ENCODE assay signal across 18 cellular contexts in the genomic region with DNA sequence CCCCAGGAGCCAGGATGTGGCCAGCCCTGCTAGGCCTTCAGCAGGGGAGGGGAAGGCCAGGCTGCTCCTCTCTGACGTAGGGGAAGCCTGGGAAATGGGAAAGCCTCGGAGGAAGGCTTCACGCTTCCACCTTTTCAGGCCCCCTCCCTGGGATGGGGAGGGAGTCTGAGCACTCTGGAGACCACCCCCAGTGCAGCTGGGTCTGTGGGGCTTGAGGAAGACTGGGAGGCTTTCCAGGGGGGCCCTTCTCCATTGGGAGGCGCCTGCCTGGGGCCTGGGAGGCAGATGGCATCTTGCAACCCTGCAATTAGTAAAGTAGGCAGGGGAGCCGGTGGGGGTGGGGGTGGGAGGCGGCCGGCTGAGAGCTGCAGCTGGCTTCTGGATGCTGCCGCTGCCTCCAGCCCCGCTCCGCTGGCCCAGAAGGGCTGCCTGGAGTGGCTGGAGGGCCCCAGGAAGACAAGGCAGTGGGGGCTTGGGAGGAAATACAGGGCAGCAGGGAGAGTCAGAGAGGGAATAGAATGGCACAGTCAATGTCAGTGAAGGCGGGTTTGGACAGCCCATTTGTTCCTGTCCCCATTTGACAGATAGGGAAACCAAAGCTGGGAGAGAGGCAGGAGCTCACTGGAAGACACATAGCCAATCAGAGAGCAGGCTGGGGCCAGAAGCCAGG. TPM values are rescaled to one million over a fixed set of nuclear protein-coding genes. Genes with fewer than 3 reads are reported as not detected.
A peak's percentile ranks its signal among the peaks of the same experiment; 100 is the strongest.
DNase-seq lines count a peak whose midpoint lies in the region; ATAC-seq and TF ChIP-seq lines count a peak whose summit lies in the region.
"Had no signal": no experiment of that assay in that cellular context is flagged by ENCODE, and none has a peak within 500 bp of the region (broad histone marks: within the 10 kb centered on the region; RNA-seq: fewer than 3 reads in every experiment).

No MANE protein-coding gene starts in this region.

- no peak for ATAC-seq in GM18867 (IDR thresholded peaks at IDR 0.05; ENCODE audit: unreplicated experiment)

- peaks cover 3% of the 10 kb centered on the region for H3K27me3 Mint-ChIP-seq in endothelial cell (ENCODE audit: unreplicated experiment)

- peaks cover 39% of the 10 kb centered on the region for H3K4me1 Mint-ChIP-seq in endothelial cell (ENCODE audit: unreplicated experiment)

- H3K4me3 ChIP-seq in sigmoid colon (no peak overlapping the region), ovary (no peak overlapping the region)
- H3K4me3 ChIP-seq: coronary artery, tibial artery had no signal

- H3K9me3 ChIP-seq in sigmoid colon (no peaks in the 10 kb centered on the region), ovary (no peaks in the 10 kb centered on the region)
- H3K9me3 ChIP-seq: tibial artery had no signal

- DNase-seq in NCI-H82 (lab: John Stamatoyannopoulos, UW) (peak; percentile 60), NCI-H82 treated with DMSO at 0.1 percent for 48 hours (lab: John Stamatoyannopoulos, UW; ENCODE audit: unreplicated experiment) (no peak), NCI-H2171 (lab: John Stamatoyannopoulos, UW) (peak; percentile 75), endothelial cell (ENCODE audit: low spot score) (no peak), sigmoid colon (peak; percentile 41), dermis blood vessel endothelial cell (no peak), ovary (no peak)
- DNase-seq: activated gamma-delta T cell treated with Interleukin-2 at 50 U/mL for 16 hours, aorta, erythroblast, KG1, NCI-H1092, occipital lobe, small intestine, tibial artery had no signal

- H3K36me3 ChIP-seq in sigmoid colon = peaks cover 0 to 6% (median 0%) of the 10 kb centered on the region in 4 donors
- H3K36me3 ChIP-seq in ovary = no peaks in the 10 kb centered on the region

- no peak for TF ChIP-seq POLR2A in sigmoid colon (IDR thresholded peaks at IDR 0.05)
- no peak for TF ChIP-seq POLR2A in ovary (IDR thresholded peaks at IDR 0.05)

- no peaks in the 10 kb centered on the region for H3K36me3 Mint-ChIP-seq in endothelial cell (ENCODE audit: low read depth, unreplicated experiment)

- intact Hi-C loops in sigmoid colon (cut with DNase I) = no loop called here
- intact Hi-C loops in ovary (cut with DNase I) = no loop called here

- TF ChIP-seq EP300 in sigmoid colon (IDR thresholded peaks at IDR 0.05) = no peak
- no peak for TF ChIP-seq EP300 in ovary (IDR thresholded peaks at IDR 0.05)

- H3K27ac ChIP-seq in sigmoid colon = no peak overlapping the region
- H3K27ac ChIP-seq in ovary = no peak overlapping the region
- H3K27ac ChIP-seq: coronary artery, HL-60, tibial artery had no signal

- H3K27me3 ChIP-seq in sigmoid colon = no peaks in the 10 kb centered on the region
- no peaks in the 10 kb centered on the region for H3K27me3 ChIP-seq in ovary

- H3K4me1 ChIP-seq in sigmoid colon (no peaks in the 10 kb centered on the region), ovary (ENCODE audit: insufficient read depth) (no peaks in the 10 kb centered on the region)
- H3K4me1 ChIP-seq: tibial artery had no signal

- H3K27ac Mint-ChIP-seq in endothelial cell (ENCODE audit: unreplicated experiment) = peak overlapping the region; percentile 24

- 77 to 79% methylated on average over 11 of the region's 11 CpGs for WGBS in sigmoid colon, 2 donors
- WGBS in ovary, 3 donors = 57 to 70% (median 65%) methylated on average over 11 of the region's 11 CpGs

- TF ChIP-seq CTCF in endothelial cell (IDR thresholded peaks at IDR 0.05; ENCODE audit: unreplicated experiment) (no peak), sigmoid colon (IDR thresholded peaks at IDR 0.05) (no peak), ovary (IDR thresholded peaks at IDR 0.05) (no peak)

- no peaks in the 10 kb centered on the region for H3K9me3 Mint-ChIP-seq in endothelial cell (ENCODE audit: unreplicated experiment)

- no peak overlapping the region for H3K4me3 Mint-ChIP-seq in endothelial cell (ENCODE audit: unreplicated experiment)

RNA-seq across cellular contexts. Expression of a gene that starts 21.3 kb away (rescaled TPM):
- total RNA-seq in endothelial cell (ENCODE audit: unreplicated experiment) = 69.4 TPM
- 10 to 100 TPM in 2 of 4 donors, 1 to 10 TPM in 2; 3.9 to 21.8 (median 10.1) TPM for total RNA-seq in sigmoid colon
- polyA plus RNA-seq in sigmoid colon = 100 to 1,000 TPM; 102 to 147 (median 103) TPM
- 21.4 and 21.6 TPM in 2 replicates for total RNA-seq in dermis blood vessel endothelial cell
- total RNA-seq in ovary = 10 to 100 TPM; 14.0 to 34.7 (median 29.2) TPM
- 10 to 100 TPM in 1 of 2 donors, 1 to 10 TPM in 1; 9.9 to 26.7 TPM for polyA plus RNA-seq in ovary

RNA-seq across cellular contexts. Expression of a gene that starts 28.8 kb away (rescaled TPM):
- total RNA-seq in endothelial cell (ENCODE audit: unreplicated experiment) (14.6 TPM), sigmoid colon (10 to 100 TPM; 17.8 to 46.8 (median 21.0) TPM), dermis blood vessel endothelial cell (12.6 and 25.5 TPM in 2 replicates), ovary (10 to 100 TPM; 11.9 to 22.4 (median 15.6) TPM)
- polyA plus RNA-seq in sigmoid colon (1 to 10 TPM; 1.6 to 4.0 (median 2.4) TPM), ovary (10 to 100 TPM in 1 of 2 donors, 1 to 10 TPM in 1; 5.9 to 10.2 TPM)

RNA-seq across cellular contexts. Expression of a gene that starts 34.9 kb away (rescaled TPM):
- total RNA-seq in endothelial cell (ENCODE audit: unreplicated experiment) (0.28 TPM), sigmoid colon (under 1 TPM in 1 of 4 donors, not detected in 3; 0.36 TPM), dermis blood vessel endothelial cell (not detected in 2 replicates), ovary (under 1 TPM; 0.12 to 0.43 (median 0.27) TPM)
- polyA plus RNA-seq in sigmoid colon (1 to 10 TPM in 1 of 3 donors, under 1 TPM in 2; 0.60 to 4.0 (median 0.69) TPM), ovary (under 1 TPM in 1 of 2 donors, not detected in 1; 0.15 TPM)
- total RNA-seq: occipital lobe had no signal

RNA-seq across cellular contexts. Expression of a gene that starts 45.1 kb away (rescaled TPM):
- total RNA-seq in endothelial cell (ENCODE audit: unreplicated experiment) (52.1 TPM), sigmoid colon (100 to 1,000 TPM in 2 of 4 donors, 10 to 100 TPM in 2; 60.7 to 141 (median 101) TPM), dermis blood vessel endothelial cell (106 and 118 TPM in 2 replicates), ovary (10 to 100 TPM; 54.9 to 96.9 (median 65.8) TPM)
- polyA plus RNA-seq in sigmoid colon (10 to 100 TPM; 52.3 to 77.7 (median 60.1) TPM), ovary (10 to 100 TPM; 70.5 to 74.1 TPM)

Comparison
In these comparisons a context has a peak if more than half of its experiments do, and no peak if none do; other contexts are left out.
1. DNase-seq: peak in NCI-H82 (single experiment), NCI-H2171 (single experiment) and sigmoid colon (single experiment); none in NCI-H82 treated with DMSO at 0.1 percent for 48 hours (single experiment), endothelial cell (single experiment), dermis blood vessel endothelial cell (single experiment) and ovary (0 of 5).